In the genomic region with DNA sequence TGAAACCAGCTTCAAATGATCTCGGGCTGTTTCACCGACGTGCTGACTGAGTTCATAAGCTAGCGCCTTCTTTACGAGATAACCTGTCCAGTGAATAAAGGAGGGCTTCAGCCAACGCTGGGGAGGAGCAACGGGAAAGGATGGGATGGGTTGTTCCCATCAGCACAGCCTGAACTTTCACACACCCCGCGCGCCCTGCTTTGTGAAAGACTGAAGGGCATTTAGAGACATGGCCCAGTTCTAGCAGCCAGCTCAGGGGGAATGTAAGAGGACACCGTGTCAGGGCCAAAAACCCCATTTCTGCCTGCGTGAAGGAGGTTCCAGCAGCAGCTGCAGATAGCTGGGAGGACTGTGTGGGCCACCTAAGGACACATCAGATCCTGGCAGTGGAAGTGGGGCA, we compare ENCODE assay signal across 16 cellular contexts.
"Had no signal": no experiment of that assay in that cellular context is flagged by ENCODE, and none has a peak within 500 bp of the region (broad histone marks: within the 10 kb centered on the region; RNA-seq: fewer than 3 reads in every experiment).

No MANE protein-coding gene starts in this region.

- H3K27ac ChIP-seq: adrenal gland, coronary artery, epithelial cell of prostate, spleen had no signal

- H3K4me1 ChIP-seq: adrenal gland had no signal

- DNase-seq: activated CD4-positive, alpha-beta T cell treated with anti-CD3 and anti-CD28 coated beads, Interleukin-2, amount 10 ng/mL, durations not matched to agents 7 days and 5 days; activated naive CD4-positive, alpha-beta T cell treated with anti-CD3 and anti-CD28 coated beads, Interleukin-2, amount 10 ng/mL, durations not matched to agents 7 days and 5 days; activated T-cell treated with anti-CD3 and anti-CD28 coated beads for 4 hours; adrenal gland; effector memory CD4-positive, alpha-beta T cell; left colon; spleen; stimulated activated CD4-positive, alpha-beta T cell treated with anti-CD3 and anti-CD28 coated beads, Interleukin-1b, Interleukin-23, amount 100 ng/mL, for 48 hours; T-helper 17 cell had no signal

- H3K36me3 ChIP-seq: adrenal gland, spleen had no signal

- H3K4me3 Mint-ChIP-seq: activated CD4-positive, alpha-beta T cell treated with anti-CD3 and anti-CD28 coated beads, Interleukin-2, amount 10 ng/mL, durations not matched to agents 7 days and 5 days; activated naive CD4-positive, alpha-beta T cell treated with anti-CD3 and anti-CD28 coated beads, Interleukin-2, amount 10 ng/mL, durations not matched to agents 7 days and 5 days; neural crest cell; stimulated activated memory B cell treated with anti-CD40 and anti-IgM and Interleukin-4, amounts not matched to agents 10 μg/mL and 1 μg/mL and 100 μg/mL, for 72 hours; T-helper 17 cell; type B pancreatic cell; WTC11 had no signal

- H3K9me3 Mint-ChIP-seq: activated CD4-positive, alpha-beta T cell treated with anti-CD3 and anti-CD28 coated beads, Interleukin-2, amount 10 ng/mL, durations not matched to agents 7 days and 5 days; activated naive CD4-positive, alpha-beta T cell treated with anti-CD3 and anti-CD28 coated beads, Interleukin-2, amount 10 ng/mL, durations not matched to agents 7 days and 5 days; activated T-helper 2 cell treated with anti-CD3 and anti-CD28 coated beads, Interferon-gamma antibody, Interleukin-2, Interleukin-4, amounts not matched to agents 10 μg/mL and 5 μg/mL and 100 μg/mL, durations not matched to agents 14 hours and 24 hours and 36 hours; neural crest cell; stimulated activated memory B cell treated with anti-CD40 and anti-IgM and Interleukin-4, amounts not matched to agents 10 μg/mL and 1 μg/mL and 100 μg/mL, for 72 hours; type B pancreatic cell; WTC11 had no signal

- H3K27me3 ChIP-seq: adrenal gland, spleen had no signal

- H3K4me3 ChIP-seq: adrenal gland, coronary artery, spleen had no signal

- H3K4me1 Mint-ChIP-seq: activated CD4-positive, alpha-beta T cell treated with anti-CD3 and anti-CD28 coated beads, Interleukin-2, amount 10 ng/mL, durations not matched to agents 7 days and 5 days; activated naive CD4-positive, alpha-beta T cell treated with anti-CD3 and anti-CD28 coated beads, Interleukin-2, amount 10 ng/mL, durations not matched to agents 7 days and 5 days; neural crest cell; stimulated activated memory B cell treated with anti-CD40 and anti-IgM and Interleukin-4, amounts not matched to agents 10 μg/mL and 1 μg/mL and 100 μg/mL, for 72 hours had no signal

- H3K9me3 ChIP-seq: adrenal gland had no signal

- H3K27ac Mint-ChIP-seq: activated CD4-positive, alpha-beta T cell treated with anti-CD3 and anti-CD28 coated beads, Interleukin-2, amount 10 ng/mL, durations not matched to agents 7 days and 5 days; activated naive CD4-positive, alpha-beta T cell treated with anti-CD3 and anti-CD28 coated beads, Interleukin-2, amount 10 ng/mL, durations not matched to agents 7 days and 5 days; activated T-helper 2 cell treated with anti-CD3 and anti-CD28 coated beads, Interferon-gamma antibody, Interleukin-2, Interleukin-4, amounts not matched to agents 10 μg/mL and 5 μg/mL and 100 μg/mL, durations not matched to agents 14 hours and 24 hours and 36 hours; stimulated activated memory B cell treated with anti-CD40 and anti-IgM and Interleukin-4, amounts not matched to agents 10 μg/mL and 1 μg/mL and 100 μg/mL, for 72 hours; T-helper 17 cell; type B pancreatic cell; WTC11 had no signal

- ATAC-seq: left colon; stimulated activated memory B cell treated with anti-CD40 and anti-IgM and Interleukin-4, amounts not matched to agents 10 μg/mL and 1 μg/mL and 100 μg/mL, for 72 hours; T-helper 17 cell; WTC11 had no signal

- H3K27me3 Mint-ChIP-seq: T-helper 17 cell, type B pancreatic cell had no signal

- H3K36me3 Mint-ChIP-seq: activated naive CD4-positive, alpha-beta T cell treated with anti-CD3 and anti-CD28 coated beads, Interleukin-2, amount 10 ng/mL, durations not matched to agents 7 days and 5 days; stimulated activated memory B cell treated with anti-CD40 and anti-IgM and Interleukin-4, amounts not matched to agents 10 μg/mL and 1 μg/mL and 100 μg/mL, for 72 hours; type B pancreatic cell; WTC11 had no signal
